In genomic region chr9:130991227-130992058, GRCh38 we compare ENCODE assay signal across 32 cellular contexts. TPM values are rescaled to one million over a fixed set of nuclear protein-coding genes. Genes with fewer than 3 reads are reported as not detected.
DNase-seq lines count a peak whose midpoint lies in the region; ATAC-seq and TF ChIP-seq lines count a peak whose summit lies in the region.
"Had no signal": no experiment of that assay in that cellular context is flagged by ENCODE, and none has a peak within 500 bp of the region (broad histone marks: within the 10 kb centered on the region; RNA-seq: fewer than 3 reads in every experiment).

No MANE protein-coding gene starts in this region.

- H3K27ac ChIP-seq in endodermal cell (ENCODE audit: low read depth, low read length) (no peak overlapping the region), neural progenitor cell (no peak overlapping the region)
- H3K27ac ChIP-seq in effector memory CD4-positive, alpha-beta T cell (ENCODE audit: insufficient read depth, low read length, poor library complexity, severe bottlenecking), result no peak overlapping the region
- H3K27ac ChIP-seq: colonic mucosa, GM23248, HL-60 had no signal

- no peaks in the 10 kb centered on the region for H3K4me1 Mint-ChIP-seq in stimulated activated naive CD8-positive, alpha-beta T cell treated with anti-CD3 and anti-CD28 coated beads, Interleukin-15, amount 100 ng/mL, for 72 hours
- H3K4me1 Mint-ChIP-seq in endodermal cell (peaks cover 10% of the 10 kb centered on the region), neural progenitor cell (peaks cover 57% of the 10 kb centered on the region), chondrocyte (ENCODE audit: low read depth) (peaks cover 8% of the 10 kb centered on the region), HFFc6 (ENCODE audit: low read depth) (peaks cover 14% of the 10 kb centered on the region)
- H3K4me1 Mint-ChIP-seq: activated T-helper 17 cell treated with anti-CD3 and anti-CD28 coated beads, Interleukin-2, amount 50 U/mL, for 72 hours; stimulated activated naive B cell treated with anti-CD40 and anti-IgM and Interleukin-4, amounts not matched to agents 10 μg/mL and 1 μg/mL and 100 μg/mL, for 72 hours had no signal

- H3K36me3 Mint-ChIP-seq in endodermal cell (ENCODE audit: low read depth), result no peaks in the 10 kb centered on the region
- no peaks in the 10 kb centered on the region for H3K36me3 Mint-ChIP-seq in neural progenitor cell
- H3K36me3 Mint-ChIP-seq in chondrocyte (ENCODE audit: low read depth), result no peaks in the 10 kb centered on the region
- no peaks in the 10 kb centered on the region; the same call in 1 of the 2 replicates for H3K36me3 Mint-ChIP-seq in HFFc6 (ENCODE audit: low read depth)
- H3K36me3 Mint-ChIP-seq: CD4-positive, CD25-positive, alpha-beta regulatory T cell; stimulated activated naive B cell treated with anti-CD40 and anti-IgM and Interleukin-4, amounts not matched to agents 10 μg/mL and 1 μg/mL and 100 μg/mL, for 72 hours had no signal

- H3K4me3 Mint-ChIP-seq in stimulated activated naive CD8-positive, alpha-beta T cell treated with anti-CD3 and anti-CD28 coated beads, Interleukin-15, amount 100 ng/mL, for 72 hours, result no peak overlapping the region
- H3K4me3 Mint-ChIP-seq in endodermal cell (no peak overlapping the region), neural progenitor cell (peak overlapping the region; percentile 62), chondrocyte (ENCODE audit: unreplicated experiment) (no peak overlapping the region), HFFc6 (no peak overlapping the region)
- H3K4me3 Mint-ChIP-seq: activated CD8-positive, alpha-beta T cell treated with anti-CD3 and anti-CD28 coated beads, Interleukin-2, amount 10 ng/mL, durations not matched to agents 7 days and 5 days; activated T-helper 17 cell treated with anti-CD3 and anti-CD28 coated beads, Interleukin-2, amount 50 U/mL, for 72 hours; CD4-positive, CD25-positive, alpha-beta regulatory T cell; stimulated activated naive B cell treated with anti-CD40 and anti-IgM and Interleukin-4, amounts not matched to agents 10 μg/mL and 1 μg/mL and 100 μg/mL, for 72 hours had no signal

- H3K27me3 ChIP-seq in endodermal cell (ENCODE audit: control insufficient read depth, insufficient read depth, low read length, poor library complexity, severe bottlenecking), result no peaks in the 10 kb centered on the region
- H3K27me3 ChIP-seq in neural progenitor cell, result no peaks in the 10 kb centered on the region
- no peaks in the 10 kb centered on the region for H3K27me3 ChIP-seq in effector memory CD4-positive, alpha-beta T cell (replicated peaks; ENCODE audit: control insufficient read depth, insufficient read depth, low read length, poor library complexity, severe bottlenecking)
- H3K27me3 ChIP-seq: MG63 had no signal

- ATAC-seq in stimulated activated naive CD8-positive, alpha-beta T cell treated with anti-CD3 and anti-CD28 coated beads, Interleukin-15, amount 100 ng/mL, for 72 hours, result peak; percentile 60
- ATAC-seq in stimulated activated naive CD8-positive, alpha-beta T cell treated with anti-CD3 and anti-CD28 coated beads, Interleukin-15, Interleukin-2, amounts not matched to agents 100 U/mL and 50 U/mL, for 24 hours, result no peak
- ATAC-seq: activated CD8-positive, alpha-beta T cell treated with anti-CD3 and anti-CD28 coated beads, Interleukin-2, amount 10 ng/mL, durations not matched to agents 7 days and 5 days; activated T-helper 17 cell treated with anti-CD3 and anti-CD28 coated beads, Interleukin-2, amount 50 U/mL, for 72 hours; Panc1; stimulated activated naive B cell treated with anti-CD40 and anti-IgM and Interleukin-4, amounts not matched to agents 10 μg/mL and 1 μg/mL and 100 μg/mL, for 72 hours had no signal

- 57 to 61% methylated on average over 11 to 24 of the region's 24 CpGs for WGBS in endodermal cell (ENCODE audit: insufficient coverage in 1 of 2, insufficient read length in 1 of 2), 2 experiments

- no peaks in the 10 kb centered on the region for H3K27me3 Mint-ChIP-seq in stimulated activated naive CD8-positive, alpha-beta T cell treated with anti-CD3 and anti-CD28 coated beads, Interleukin-15, amount 100 ng/mL, for 72 hours
- peaks cover 9% of the 10 kb centered on the region for H3K27me3 Mint-ChIP-seq in endodermal cell (ENCODE audit: insufficient read depth)
- H3K27me3 Mint-ChIP-seq in neural progenitor cell (ENCODE audit: insufficient read depth, low read depth), result peaks cover 26% of the 10 kb centered on the region
- H3K27me3 Mint-ChIP-seq in chondrocyte (ENCODE audit: low read depth), result peaks cover 4% of the 10 kb centered on the region
- peaks cover 24% of the 10 kb centered on the region for H3K27me3 Mint-ChIP-seq in HFFc6 (ENCODE audit: insufficient read depth)

- no peaks in the 10 kb centered on the region for H3K9me3 Mint-ChIP-seq in stimulated activated naive CD8-positive, alpha-beta T cell treated with anti-CD3 and anti-CD28 coated beads, Interleukin-15, amount 100 ng/mL, for 72 hours
- H3K9me3 Mint-ChIP-seq in endodermal cell (no peaks in the 10 kb centered on the region), neural progenitor cell (no peaks in the 10 kb centered on the region), chondrocyte (ENCODE audit: low read depth) (peaks cover 4% of the 10 kb centered on the region), HFFc6 (no peaks in the 10 kb centered on the region)
- H3K9me3 Mint-ChIP-seq: activated T-helper 17 cell treated with anti-CD3 and anti-CD28 coated beads, Interleukin-2, amount 50 U/mL, for 72 hours had no signal

- H3K9ac ChIP-seq in endodermal cell (ENCODE audit: extremely low read depth, low read length, poor library complexity, severe bottlenecking) (no peak overlapping the region), neural progenitor cell (no peak overlapping the region)
- H3K9ac ChIP-seq: GM23248 had no signal

- H3K4me1 ChIP-seq in endodermal cell (ENCODE audit: control insufficient read depth, insufficient read depth, low read length), result peaks cover 4% of the 10 kb centered on the region
- H3K4me1 ChIP-seq in neural progenitor cell, result peaks cover 8% of the 10 kb centered on the region
- H3K4me1 ChIP-seq in effector memory CD4-positive, alpha-beta T cell (ENCODE audit: control insufficient read depth, insufficient read depth, low read length, poor library complexity, severe bottlenecking), result no peaks in the 10 kb centered on the region
- H3K4me1 ChIP-seq: colonic mucosa had no signal

- H3F3A ChIP-seq in neural progenitor cell (ENCODE audit: low read depth), result peaks cover 15% of the 10 kb centered on the region

- H4K20me1 ChIP-seq in neural progenitor cell (ENCODE audit: low read depth), result peaks cover 11% of the 10 kb centered on the region

- no peak overlapping the region for H3K4me2 ChIP-seq in neural progenitor cell

- no peak overlapping the region for H2AFZ ChIP-seq in neural progenitor cell (replicated peaks)
- H2AFZ ChIP-seq: GM23248 had no signal

- H3K4me3 ChIP-seq in endodermal cell (ENCODE audit: low read length) (no peak overlapping the region), neural progenitor cell (no peak overlapping the region)
- H3K4me3 ChIP-seq in effector memory CD4-positive, alpha-beta T cell (ENCODE audit: insufficient read depth, low read depth, low read length, poor library complexity, severe bottlenecking), result no peak overlapping the region
- H3K4me3 ChIP-seq: colonic mucosa, GM23248, MG63 had no signal

- no peaks in the 10 kb centered on the region for H3K79me2 ChIP-seq in neural progenitor cell (ENCODE audit: low read depth)

- peak overlapping the region in 1 of 2 donors; percentile 55 for H3K27ac Mint-ChIP-seq in stimulated activated naive CD8-positive, alpha-beta T cell treated with anti-CD3 and anti-CD28 coated beads, Interleukin-15, amount 100 ng/mL, for 72 hours
- H3K27ac Mint-ChIP-seq in endodermal cell, result no peak overlapping the region
- peak overlapping the region; percentile 75 for H3K27ac Mint-ChIP-seq in neural progenitor cell
- H3K27ac Mint-ChIP-seq in chondrocyte (ENCODE audit: unreplicated experiment), result no peak overlapping the region
- no peak overlapping the region for H3K27ac Mint-ChIP-seq in HFFc6
- H3K27ac Mint-ChIP-seq: activated CD8-positive, alpha-beta T cell treated with anti-CD3 and anti-CD28 coated beads, Interleukin-2, amount 10 ng/mL, durations not matched to agents 7 days and 5 days; activated T-helper 17 cell treated with anti-CD3 and anti-CD28 coated beads, Interleukin-2, amount 50 U/mL, for 72 hours; CD4-positive, CD25-positive, alpha-beta regulatory T cell; stimulated activated naive B cell treated with anti-CD40 and anti-IgM and Interleukin-4, amounts not matched to agents 10 μg/mL and 1 μg/mL and 100 μg/mL, for 72 hours had no signal

- H3K36me3 ChIP-seq in endodermal cell (ENCODE audit: control insufficient read depth, insufficient read depth, low read length) (no peaks in the 10 kb centered on the region), neural progenitor cell (no peaks in the 10 kb centered on the region)
- no peaks in the 10 kb centered on the region for H3K36me3 ChIP-seq in effector memory CD4-positive, alpha-beta T cell (ENCODE audit: control insufficient read depth, insufficient read depth, low read length)
- H3K36me3 ChIP-seq: colonic mucosa, MG63 had no signal

- no peaks in the 10 kb centered on the region for H3K9me3 ChIP-seq in endodermal cell (ENCODE audit: control insufficient read depth, low read length)
- no peaks in the 10 kb centered on the region for H3K9me3 ChIP-seq in neural progenitor cell (ENCODE audit: low read depth)
- no peaks in the 10 kb centered on the region for H3K9me3 ChIP-seq in effector memory CD4-positive, alpha-beta T cell (ENCODE audit: control insufficient read depth, low read length)
- H3K9me3 ChIP-seq: colonic mucosa, MG63 had no signal

- DNase-seq in stimulated activated naive CD8-positive, alpha-beta T cell treated with anti-CD3 and anti-CD28 coated beads, Interleukin-15, amount 100 ng/mL, for 72 hours, result no peak
- DNase-seq in stimulated activated naive CD8-positive, alpha-beta T cell treated with anti-CD3 and anti-CD28 coated beads, Interleukin-15, Interleukin-2, amounts not matched to agents 100 U/mL and 50 U/mL, for 24 hours, result no peak
- peak; percentile 70 for DNase-seq in endodermal cell
- DNase-seq in neural progenitor cell (ENCODE audit: low spot score), result no peak
- no peak for DNase-seq in chondrocyte (ENCODE audit: low spot score)
- no peak for DNase-seq in HFFc6
- DNase-seq in effector memory CD4-positive, alpha-beta T cell, result no peak
- DNase-seq: activated CD4-positive, alpha-beta T cell treated with anti-CD3 and anti-CD28 coated beads for 1 hour; activated CD8-positive, alpha-beta T cell treated with anti-CD3 and anti-CD28 coated beads, Interleukin-2, amount 10 ng/mL, durations not matched to agents 7 days and 5 days; activated naive CD4-positive, alpha-beta T cell treated with anti-CD3 and anti-CD28 coated beads, Interleukin-2, amount 50 U/mL, for 16 hours; AML-193; amygdala; Calu3; CD4-positive, CD25-positive, alpha-beta regulatory T cell; colonic mucosa; effector CD4-positive, alpha-beta T cell; GM23248; islet precursor cell; KG1; MG63; NCI-H1105 treated with DMSO at 0.1 percent for 48 hours; NCI-H187 treated with DMSO at 0.1 percent for 48 hours; NCI-H526 treated with DMSO at 0.1 percent for 48 hours; Right ventricle myocardium superior; stimulated activated CD4-positive, alpha-beta T cell treated with anti-CD3 and anti-CD28 coated beads, Interleukin-15, amount 100 ng/mL, for 24 hours; stimulated activated naive B cell treated with anti-CD40 and anti-IgM and Interleukin-4, amounts not matched to agents 10 μg/mL and 1 μg/mL and 100 μg/mL, for 72 hours; T-helper 2 cell had no signal

- TF ChIP-seq CTCF in endodermal cell (conservative IDR thresholded peaks at IDR 0.05), result no peak
- TF ChIP-seq CTCF in neural progenitor cell (IDR thresholded peaks at IDR 0.05), result no peak
- no peak for TF ChIP-seq CTCF in chondrocyte (IDR thresholded peaks at IDR 0.05)
- no peak for TF ChIP-seq CTCF in HFFc6 (IDR thresholded peaks at IDR 0.05)

RNA-seq across cellular contexts. Expression of gene LAMC3, which starts 17.5 kb away (rescaled TPM):
- 10 to 100 TPM; 16.7 to 41.2 TPM for total RNA-seq in endodermal cell
- polyA plus RNA-seq in endodermal cell (2013, experiment 1 of 2), result 4.3 TPM
- polyA plus RNA-seq in endodermal cell (2013, experiment 2 of 2), result 4.6 TPM
- total RNA-seq in neural progenitor cell (ENCODE audit: low replicate concordance), result 0.03 TPM in 1 of 2 replicates, not detected in the other
- 0.95 to 7.3 TPM (median 1.2 TPM) in 3 replicates for total RNA-seq in chondrocyte
- not detected for total RNA-seq in HFFc6 (2021; fragmentation: NEBNext Ultra II Directional; extraction: Animal tissue kit (Norgen Biotek cat#: 25700))
- total RNA-seq: activated CD8-positive, alpha-beta T cell treated with anti-CD3 and anti-CD28 coated beads, Interleukin-2, amount 10 ng/mL, durations not matched to agents 7 days and 5 days; bronchial epithelial cell; Calu3; GM23248 had no signal
- polyA plus RNA-seq: GM23248 had no signal

RNA-seq across cellular contexts. Expression of gene FIBCD1, which starts 52.4 kb away (rescaled TPM):
- total RNA-seq in endodermal cell, result 1 to 10 TPM; 2.8 to 3.7 TPM
- polyA plus RNA-seq in endodermal cell (2013, experiment 1 of 2), result 4.3 TPM
- 3.4 TPM for polyA plus RNA-seq in endodermal cell (2013, experiment 2 of 2)
- total RNA-seq in neural progenitor cell (ENCODE audit: low replicate concordance), result 1.8 and 7.2 TPM in 2 replicates
- 6.8 to 81.5 TPM (median 8.3 TPM) in 3 replicates for total RNA-seq in chondrocyte
- 1 to 10 TPM; 1.5 to 9.0 (median 8.0) TPM for total RNA-seq in HFFc6 (2021; fragmentation: NEBNext Ultra II Directional; extraction: Animal tissue kit (Norgen Biotek cat#: 25700))
- total RNA-seq: activated CD8-positive, alpha-beta T cell treated with anti-CD3 and anti-CD28 coated beads, Interleukin-2, amount 10 ng/mL, durations not matched to agents 7 days and 5 days; activated T-helper 17 cell treated with anti-CD3 and anti-CD28 coated beads, Interleukin-2, amount 50 U/mL, for 72 hours; CD4-positive, CD25-positive, alpha-beta regulatory T cell; liver had no signal
- polyA plus RNA-seq: CD4-positive, CD25-positive, alpha-beta regulatory T cell; liver had no signal
